ENCODE assay signal across 29 cellular contexts in the genomic region with DNA sequence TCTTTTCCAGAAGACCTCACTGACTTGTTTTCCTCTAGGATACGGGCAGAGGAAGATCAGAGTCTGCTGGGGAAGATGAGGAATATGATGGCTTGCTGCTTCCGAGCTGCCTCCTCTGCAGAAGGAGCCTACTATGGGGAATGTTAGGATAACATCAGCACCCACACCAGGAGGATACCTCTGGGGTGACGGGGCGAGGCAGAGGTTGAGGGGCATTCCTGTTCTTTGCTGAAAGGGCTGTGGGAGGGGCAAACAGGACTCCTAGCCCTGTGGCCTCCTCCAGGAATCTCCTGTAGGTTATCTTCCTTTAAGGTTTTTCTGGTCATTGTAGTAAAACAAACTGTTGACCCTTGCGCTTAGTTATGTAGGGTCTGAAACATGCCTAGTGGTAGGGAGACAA.
DNase-seq lines count a peak whose midpoint lies in the region; ATAC-seq and TF ChIP-seq lines count a peak whose summit lies in the region.
"Had no signal": no experiment of that assay in that cellular context is flagged by ENCODE, and none has a peak within 500 bp of the region (broad histone marks: within the 10 kb centered on the region; RNA-seq: fewer than 3 reads in every experiment).

No MANE protein-coding gene starts in this region.

- peaks cover 100% of the 10 kb centered on the region for H3K79me2 ChIP-seq in GM23248 (ENCODE audit: insufficient read depth)

- peaks cover 96% of the 10 kb centered on the region for H3F3A ChIP-seq in GM23248 (ENCODE audit: insufficient read depth)

- no peaks in the 10 kb centered on the region for H3K27me3 Mint-ChIP-seq in activated CD4-positive, alpha-beta memory T cell treated with anti-CD3 and anti-CD28 coated beads for 36 hours
- H3K27me3 Mint-ChIP-seq: activated CD8-positive, alpha-beta T cell treated with anti-CD3 and anti-CD28 coated beads for 36 hours; activated naive CD8-positive, alpha-beta T cell; dendritic cell treated with granulocyte-macrophage colony-stimulating factor and Interleukin-4, amounts not matched to agents 40 ng/mL and 50 ng/mL, for 4 days had no signal

- H3K4me1 ChIP-seq in GM23248 (ENCODE audit: insufficient read depth) = peaks cover 75% of the 10 kb centered on the region
- peaks cover 21 to 80% of the 10 kb centered on the region in 2 donors for H3K4me1 ChIP-seq in ascending aorta
- H3K4me1 ChIP-seq in iPS-15b (ENCODE audit: control insufficient read depth, insufficient read depth, low read length) = peaks cover 44% of the 10 kb centered on the region
- H3K4me1 ChIP-seq in spleen = peaks cover 24 to 78% (median 56%) of the 10 kb centered on the region in 6 donors

- no peak for TF ChIP-seq POLR2A in spleen (IDR thresholded peaks at IDR 0.05)

- H3K4me3 Mint-ChIP-seq in activated CD4-positive, alpha-beta memory T cell treated with anti-CD3 and anti-CD28 coated beads for 36 hours = no peak overlapping the region
- H3K4me3 Mint-ChIP-seq: activated CD8-positive, alpha-beta T cell treated with anti-CD3 and anti-CD28 coated beads for 36 hours; activated naive CD8-positive, alpha-beta T cell; dendritic cell treated with granulocyte-macrophage colony-stimulating factor and Interleukin-4, amounts not matched to agents 40 ng/mL and 50 ng/mL, for 4 days; neural crest cell; stimulated activated effector memory CD8-positive, alpha-beta T cell treated with anti-CD3 and anti-CD28 coated beads, Interleukin-12 subunit alpha, Interleukin-12 subunit beta, amount 100 ng/mL, for 72 hours had no signal

- H3K4me3 ChIP-seq in GM23248 = no peak overlapping the region
- H3K4me3 ChIP-seq in ascending aorta = no peak overlapping the region
- no peak overlapping the region for H3K4me3 ChIP-seq in iPS-15b (ENCODE audit: low read depth, low read length)
- H3K4me3 ChIP-seq in spleen = no peak overlapping the region
- H3K4me3 ChIP-seq: BLaER1, vagina had no signal

- CTCF ChIA-PET in activated CD4-positive, alpha-beta memory T cell treated with anti-CD3 and anti-CD28 coated beads for 36 hours (lab: Charles Lee) = no interaction called here

- H3K27ac ChIP-seq in GM23248 = peak overlapping the region; percentile 6; the same call in 1 of the 2 replicates
- H3K27ac ChIP-seq in ascending aorta = peak overlapping the region; percentile 69 to 77
- peak overlapping the region in 3 of 8 donors; percentile 17 to 28 (median 23) for H3K27ac ChIP-seq in spleen
- H3K27ac ChIP-seq: BLaER1, vagina had no signal

- no peaks in the 10 kb centered on the region for H3K9me3 Mint-ChIP-seq in activated CD4-positive, alpha-beta memory T cell treated with anti-CD3 and anti-CD28 coated beads for 36 hours
- H3K9me3 Mint-ChIP-seq: activated CD8-positive, alpha-beta T cell treated with anti-CD3 and anti-CD28 coated beads for 36 hours; dendritic cell treated with granulocyte-macrophage colony-stimulating factor and Interleukin-4, amounts not matched to agents 40 ng/mL and 50 ng/mL, for 4 days; neural crest cell; stimulated activated effector memory CD8-positive, alpha-beta T cell treated with anti-CD3 and anti-CD28 coated beads, Interleukin-12 subunit alpha, Interleukin-12 subunit beta, amount 100 ng/mL, for 72 hours had no signal

- no peak for ATAC-seq in HG03135 (IDR thresholded peaks at IDR 0.05; ENCODE audit: unreplicated experiment)
- ATAC-seq: activated CD8-positive, alpha-beta T cell treated with anti-CD3 and anti-CD28 coated beads for 36 hours; right cardiac atrium; stimulated activated effector memory CD8-positive, alpha-beta T cell treated with anti-CD3 and anti-CD28 coated beads, Interleukin-12 subunit alpha, Interleukin-12 subunit beta, amount 100 ng/mL, for 72 hours had no signal

- no peaks in the 10 kb centered on the region for H3K9me2 ChIP-seq in GM23248 (ENCODE audit: insufficient read depth)

- H3K9ac ChIP-seq in GM23248 (no peak overlapping the region), iPS-15b (ENCODE audit: low read depth, low read length) (peak overlapping the region; percentile 48)
- H3K9ac ChIP-seq: BLaER1 had no signal

- DNase-seq in GM23248 = no peak
- DNase-seq in ascending aorta (ENCODE audit: low spot score in 2 of 2) = no peak
- peak; percentile 47 for DNase-seq in spleen
- DNase-seq in activated CD4-positive, alpha-beta memory T cell treated with anti-CD3 and anti-CD28 coated beads for 36 hours = no peak
- no peak for DNase-seq in HuH-7 (ENCODE audit: low spot score)
- DNase-seq in 8988T = no peak
- DNase-seq: activated CD4-positive, CD25-positive, alpha-beta regulatory T cell treated with anti-CD3 and anti-CD28 coated beads, Interleukin-2, amount 50 U/mL, for 72 hours; activated CD8-positive, alpha-beta T cell treated with anti-CD3 and anti-CD28 coated beads for 36 hours; aorta; caudate nucleus; DMS53; glutamatergic neuron; Karpas-422; mammary epithelial cell; MV-4-11; NCI-H146; NCI-H2107; NCI-H774; posterior cingulate gyrus; right cardiac atrium; stimulated activated CD4-positive, alpha-beta T cell treated with anti-CD3 and anti-CD28 coated beads, Interleukin-4, amount 100 ng/mL, for 24 hours had no signal

- no peak for TF ChIP-seq CTCF in ascending aorta (IDR thresholded peaks at IDR 0.05)
- no peak for TF ChIP-seq CTCF in spleen (IDR thresholded peaks at IDR 0.05 in 8 of 11, conservative IDR thresholded peaks at IDR 0.05 in 3 of 11)

- no peak overlapping the region for H2AFZ ChIP-seq in GM23248

- in situ Hi-C loops in GM23248 (cut with MboI) = no loop called here

- POLR2A ChIA-PET in activated CD4-positive, alpha-beta memory T cell treated with anti-CD3 and anti-CD28 coated beads for 36 hours (lab: Charles Lee) = no interaction called here

- H3K36me3 Mint-ChIP-seq in activated CD4-positive, alpha-beta memory T cell treated with anti-CD3 and anti-CD28 coated beads for 36 hours = no peaks in the 10 kb centered on the region
- H3K36me3 Mint-ChIP-seq: activated naive CD8-positive, alpha-beta T cell had no signal

- peaks cover 52% of the 10 kb centered on the region for H3K36me3 ChIP-seq in GM23248 (ENCODE audit: low read depth)
- H3K36me3 ChIP-seq in ascending aorta = peaks cover 0 to 12% of the 10 kb centered on the region in 2 donors
- no peaks in the 10 kb centered on the region for H3K36me3 ChIP-seq in iPS-15b (ENCODE audit: control insufficient read depth, insufficient read depth, low read length)
- no peaks in the 10 kb centered on the region for H3K36me3 ChIP-seq in spleen
- H3K36me3 ChIP-seq: vagina had no signal

- H3K27ac Mint-ChIP-seq in activated CD4-positive, alpha-beta memory T cell treated with anti-CD3 and anti-CD28 coated beads for 36 hours = no peak overlapping the region
- H3K27ac Mint-ChIP-seq: activated CD8-positive, alpha-beta T cell treated with anti-CD3 and anti-CD28 coated beads for 36 hours; activated naive CD8-positive, alpha-beta T cell; dendritic cell treated with granulocyte-macrophage colony-stimulating factor and Interleukin-4, amounts not matched to agents 40 ng/mL and 50 ng/mL, for 4 days; stimulated activated effector memory CD8-positive, alpha-beta T cell treated with anti-CD3 and anti-CD28 coated beads, Interleukin-12 subunit alpha, Interleukin-12 subunit beta, amount 100 ng/mL, for 72 hours had no signal

- intact Hi-C loops in ascending aorta (cut with DNase I) = loop anchor here (5.0 kb wide), 1 partner anchor 101 kb away; the partner anchor contains the start of gene CRIM1
- intact Hi-C loops in spleen (cut with DNase I; ENCODE audit: low total_unique reads) = no loop called here
- intact Hi-C loops in activated CD4-positive, alpha-beta memory T cell treated with anti-CD3 and anti-CD28 coated beads for 36 hours (cut with micrococcal nuclease) = no loop called here

- H3K27me3 ChIP-seq in GM23248 (replicated peaks; ENCODE audit: insufficient read depth) (no peaks in the 10 kb centered on the region), ascending aorta (no peaks in the 10 kb centered on the region), iPS-15b (ENCODE audit: control insufficient read depth, insufficient read depth, low read length) (no peaks in the 10 kb centered on the region), spleen (replicated peaks in 1 of 7) (no peaks in the 10 kb centered on the region)
- H3K27me3 ChIP-seq: BLaER1, vagina had no signal

- H3K9me3 ChIP-seq in GM23248 (ENCODE audit: low read depth) (no peaks in the 10 kb centered on the region), ascending aorta (no peaks in the 10 kb centered on the region), iPS-15b (ENCODE audit: control insufficient read depth, insufficient read depth, low read length) (no peaks in the 10 kb centered on the region), spleen (no peaks in the 10 kb centered on the region)
- H3K9me3 ChIP-seq: BLaER1, vagina had no signal

- no peaks in the 10 kb centered on the region for H3K4me1 Mint-ChIP-seq in activated CD4-positive, alpha-beta memory T cell treated with anti-CD3 and anti-CD28 coated beads for 36 hours (ENCODE audit: low read depth)
- H3K4me1 Mint-ChIP-seq: stimulated activated effector memory CD8-positive, alpha-beta T cell treated with anti-CD3 and anti-CD28 coated beads, Interleukin-12 subunit alpha, Interleukin-12 subunit beta, amount 100 ng/mL, for 72 hours had no signal

- no peak overlapping the region for H3K4me2 ChIP-seq in GM23248 (ENCODE audit: unreplicated experiment)
- H3K4me2 ChIP-seq: BLaER1 had no signal

- no peaks in the 10 kb centered on the region for H4K20me1 ChIP-seq in GM23248 (ENCODE audit: insufficient read depth)
- H4K20me1 ChIP-seq: BLaER1 had no signal

- WGBS in GM23248 (ENCODE audit: low coverage in 1 of 2, low lambda C conversion rate in 2 of 2, missing lambda C conversion rate in 2 of 2), 2 experiments = 96 to 98% methylated on average over 5 of the region's 5 CpGs
- WGBS in spleen, 5 donors = 85 to 92% (median 89%) methylated on average over 5 of the region's 5 CpGs
